ENCODE assay signal across 9 cellular contexts in the genomic region with DNA sequence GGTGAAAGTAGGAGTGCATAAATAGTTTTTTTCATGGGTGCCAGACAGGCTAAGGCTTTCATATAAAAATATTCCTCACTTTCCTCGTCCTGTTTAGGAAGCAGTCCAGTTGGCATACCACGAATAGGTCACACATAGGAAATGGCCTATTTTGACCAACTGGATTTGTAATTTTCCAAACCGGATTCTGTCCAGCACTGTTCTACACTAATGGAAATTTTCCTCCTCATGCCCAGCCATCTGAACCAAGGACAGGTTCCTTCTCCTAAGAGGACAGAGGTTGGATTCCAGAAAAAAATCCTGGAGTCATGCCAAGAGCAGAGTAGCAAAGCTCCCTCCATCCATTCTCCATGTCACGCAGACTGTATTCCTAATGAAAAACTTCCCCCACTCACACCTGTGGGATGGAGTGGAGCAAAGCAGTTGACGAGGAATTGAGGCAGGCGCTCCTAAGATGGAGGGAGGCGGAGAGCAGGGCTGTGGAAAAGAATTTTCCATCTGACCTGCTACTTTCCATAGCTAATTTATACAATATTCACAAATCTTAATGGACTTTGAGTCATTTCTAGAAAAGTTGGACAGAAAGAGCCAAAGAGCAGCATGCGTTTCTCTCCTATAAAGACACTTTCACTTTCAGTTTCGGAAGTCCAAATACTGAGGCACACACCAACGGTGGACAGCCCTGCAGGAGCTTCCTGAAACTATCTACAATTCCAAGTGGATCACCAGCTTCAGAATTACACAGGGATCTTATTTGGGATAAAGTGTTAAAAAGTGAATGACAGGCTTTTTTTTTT. TPM values are rescaled to one million over a fixed set of nuclear protein-coding genes. Genes with fewer than 3 reads are reported as not detected.
A peak's percentile ranks its signal among the peaks of the same experiment; 100 is the strongest.
DNase-seq lines count a peak whose midpoint lies in the region; ATAC-seq and TF ChIP-seq lines count a peak whose summit lies in the region.
"Had no signal": no experiment of that assay in that cellular context is flagged by ENCODE, and none has a peak within 500 bp of the region (broad histone marks: within the 10 kb centered on the region; RNA-seq: fewer than 3 reads in every experiment).

No MANE protein-coding gene starts in this region.

- peak overlapping the region; percentile 61 for H3K4me3 Mint-ChIP-seq in MCF 10A (ENCODE audit: unreplicated experiment)

- no peaks in the 10 kb centered on the region for H3K9me3 Mint-ChIP-seq in MCF 10A (ENCODE audit: unreplicated experiment)

- H3K4me1 Mint-ChIP-seq in MCF 10A (ENCODE audit: insufficient read depth, unreplicated experiment), result peaks cover 27% of the 10 kb centered on the region

- no peak overlapping the region for H3K14ac ChIP-seq in mesenchymal stem cell (ENCODE audit: low read length in 2 of 2)

- intact Hi-C loops in heart left ventricle (cut with DNase I), result loop anchor here in 2 of 10 donors (5.0 kb wide), 2 partner anchors 40 to 45 kb away; a partner anchor contains a TSS
- intact Hi-C loops in Right ventricle myocardium inferior (cut with DNase I), result loop anchor here (5.0 kb wide), 1 partner anchor 40 kb away; no protein-coding TSS in a partner anchor
- intact Hi-C loops in MCF 10A (cut with micrococcal nuclease), result no loop called here
- intact Hi-C loops in vagina (cut with DNase I), result no loop called here

- H3K36me3 ChIP-seq in heart left ventricle (peaks cover 0 to 9% (median 0%) of the 10 kb centered on the region in 9 donors), mesenchymal stem cell (ENCODE audit: control insufficient read depth in 1 of 2, insufficient read depth in 2 of 2, low read depth in 1 of 2, low read length in 2 of 2) (peaks cover 11 to 78% of the 10 kb centered on the region in 2 experiments), vagina (no peaks in the 10 kb centered on the region)

- no peak overlapping the region for H2AK5ac ChIP-seq in mesenchymal stem cell (ENCODE audit: low read length, severe bottlenecking)

- H2BK12ac ChIP-seq in mesenchymal stem cell (ENCODE audit: low read length in 2 of 2), result no peak overlapping the region

- no peak overlapping the region for H4K8ac ChIP-seq in mesenchymal stem cell (ENCODE audit: low read length)

- H3K18ac ChIP-seq in mesenchymal stem cell (ENCODE audit: low read depth in 1 of 2, low read length in 2 of 2), result no peak overlapping the region

- H3K4me3 ChIP-seq in heart left ventricle (peak overlapping the region in 11 of 12 donors; percentile 3 to 56 (median 46)), mesenchymal stem cell (ENCODE audit: insufficient read depth in 1 of 2, low read depth in 1 of 2, low read length in 2 of 2) (peak overlapping the region in 1 of 2 experiments; percentile 55), vagina (peak overlapping the region; percentile 42 to 50)

- H3K27me3 Mint-ChIP-seq in MCF 10A (ENCODE audit: insufficient read depth, unreplicated experiment), result no peaks in the 10 kb centered on the region

- H3K9me3 ChIP-seq in heart left ventricle (no peaks in the 10 kb centered on the region), mesenchymal stem cell (ENCODE audit: control insufficient read depth, low read length) (no peaks in the 10 kb centered on the region), vagina (no peaks in the 10 kb centered on the region)

- H2BK120ac ChIP-seq in mesenchymal stem cell (ENCODE audit: low read depth, low read length), result no peak overlapping the region

- no peak overlapping the region for H2BK15ac ChIP-seq in mesenchymal stem cell (ENCODE audit: low read depth, poor library complexity, severe bottlenecking)

- H3K4me1 ChIP-seq in heart left ventricle, result peaks cover 10 to 74% (median 50%) of the 10 kb centered on the region in 12 donors
- H3K4me1 ChIP-seq in mesenchymal stem cell (ENCODE audit: control insufficient read depth, insufficient read depth, low read depth, low read length), result peaks cover 27% of the 10 kb centered on the region
- peaks cover 54% of the 10 kb centered on the region for H3K4me1 ChIP-seq in vagina

- DNase-seq in heart left ventricle (no peak), Right ventricle myocardium inferior (ENCODE audit: missing footprints) (no peak), MCF 10A (ENCODE audit: unreplicated experiment) (peak; percentile 31), mesenchymal stem cell (peak; percentile 55), vagina (ENCODE audit: extremely low spot score in 2 of 2) (no peak), DMS79 (lab: John Stamatoyannopoulos, UW) (no peak), HT-29 (ENCODE audit: low spot score) (no peak)
- DNase-seq: cortex of kidney had no signal

- H3K27ac ChIP-seq in heart left ventricle (peak overlapping the region in 11 of 12 donors; percentile 12 to 85 (median 66)), mesenchymal stem cell (ENCODE audit: low read length, poor library complexity, severe bottlenecking) (no peak overlapping the region), vagina (peak overlapping the region; percentile 81)

- peaks cover 48% of the 10 kb centered on the region for H3K36me3 Mint-ChIP-seq in MCF 10A (ENCODE audit: insufficient read depth, unreplicated experiment)

- BruUV-seq in MCF 10A (replicated peaks; lab: Mats Ljungman, UMichigan), result no TSS peak

- TF ChIP-seq CTCF in heart left ventricle (IDR thresholded peaks at IDR 0.05) (no peak), MCF 10A (IDR thresholded peaks at IDR 0.05; ENCODE audit: unreplicated experiment) (no peak), vagina (IDR thresholded peaks at IDR 0.05) (no peak)

- H3K9ac ChIP-seq in mesenchymal stem cell (ENCODE audit: low read length), result peak overlapping the region; percentile 81

- H3K27ac Mint-ChIP-seq in MCF 10A (ENCODE audit: low read depth, unreplicated experiment), result peak overlapping the region; percentile 81

- H3K4me2 ChIP-seq in mesenchymal stem cell (ENCODE audit: low read length, poor library complexity, severe bottlenecking), result peak overlapping the region; percentile 6

- H3K79me1 ChIP-seq in mesenchymal stem cell (replicated peaks; ENCODE audit: low read length, poor library complexity, severe bottlenecking), result peaks cover 5% of the 10 kb centered on the region

- no peaks in the 10 kb centered on the region for H3K27me3 ChIP-seq in heart left ventricle
- H3K27me3 ChIP-seq in mesenchymal stem cell (ENCODE audit: control insufficient read depth in 1 of 2, insufficient read depth in 1 of 2, low read length in 2 of 2), result no peaks in the 10 kb centered on the region
- H3K27me3 ChIP-seq in vagina, result no peaks in the 10 kb centered on the region

- H2BK5ac ChIP-seq in mesenchymal stem cell (ENCODE audit: low read depth, low read length, poor library complexity, severe bottlenecking), result no peak overlapping the region

- TF ChIP-seq POLR2A in heart left ventricle (IDR thresholded peaks at IDR 0.05), result no peak
- TF ChIP-seq POLR2A in vagina (IDR thresholded peaks at IDR 0.05), result no peak

- no peak overlapping the region for H3K23ac ChIP-seq in mesenchymal stem cell (ENCODE audit: low read length in 2 of 2)

- CTCF ChIA-PET in MCF 10A (lab: Yijun Ruan, JAX), result interaction anchor here (0.5 to 0.8 kb wide), 7 partner anchors 21 to 258 kb away, joined by 3 to 6 read pairs (median 3); no protein-coding TSS in a partner anchor

- ATAC-seq in heart left ventricle (peak in 2 of 4 donors; percentile 8 to 38), Right ventricle myocardium inferior (no peak), GM18517 (IDR thresholded peaks at IDR 0.05; ENCODE audit: unreplicated experiment) (no peak)

- 34 to 46% (median 39%) methylated on average over 9 to 10 of the region's 10 CpGs for WGBS in heart left ventricle, 4 donors
- 93% methylated on average over 6 of the region's 10 CpGs for WGBS in mesenchymal stem cell

- no peak overlapping the region for H2AFZ ChIP-seq in mesenchymal stem cell (ENCODE audit: low read depth, low read length)

- H4K91ac ChIP-seq in mesenchymal stem cell (ENCODE audit: low read length), result no peak overlapping the region

- H3K4ac ChIP-seq in mesenchymal stem cell (ENCODE audit: low read depth in 1 of 2, low read length in 2 of 2), result no peak overlapping the region

- POLR2A ChIA-PET in MCF 10A (lab: Yijun Ruan, JAX), result interaction anchor here (0.7 to 1.8 kb wide), 8 partner anchors 9 to 82 kb away, joined by 3 to 7 read pairs (median 4); no protein-coding TSS in a partner anchor

RNA-seq across cellular contexts. Expression of a gene that starts 43.3 kb away (rescaled TPM):
- total RNA-seq in heart left ventricle (10 to 100 TPM; 15.9 to 28.9 (median 18.1) TPM), Right ventricle myocardium inferior (16.6 TPM), MCF 10A (2022) (29.2 and 32.8 TPM in 2 replicates), vagina (53.5 TPM)
- 10 to 100 TPM; 13.9 to 24.2 TPM for polyA plus RNA-seq in heart left ventricle
- polyA plus RNA-seq in mesenchymal stem cell (2013, experiment 1 of 2), result 21.4 TPM
- 21.4 TPM for polyA plus RNA-seq in mesenchymal stem cell (2013, experiment 2 of 2)
- 34.6 and 39.1 TPM in 2 replicates for total RNA-seq in HT-29 (2014; rRNA removed; shearing (Covaris generic))

Comparison
In these comparisons a context has a peak if more than half of its experiments do, and no peak if none do; other contexts are left out.
1. DNase-seq: peak in MCF 10A (single experiment) and mesenchymal stem cell (single experiment); none in heart left ventricle (0 of 5), Right ventricle myocardium inferior (single experiment), vagina (0 of 2), DMS79 (single experiment) and HT-29 (single experiment).